ENCODE assay signal across 1 cellular context in the genomic region with DNA sequence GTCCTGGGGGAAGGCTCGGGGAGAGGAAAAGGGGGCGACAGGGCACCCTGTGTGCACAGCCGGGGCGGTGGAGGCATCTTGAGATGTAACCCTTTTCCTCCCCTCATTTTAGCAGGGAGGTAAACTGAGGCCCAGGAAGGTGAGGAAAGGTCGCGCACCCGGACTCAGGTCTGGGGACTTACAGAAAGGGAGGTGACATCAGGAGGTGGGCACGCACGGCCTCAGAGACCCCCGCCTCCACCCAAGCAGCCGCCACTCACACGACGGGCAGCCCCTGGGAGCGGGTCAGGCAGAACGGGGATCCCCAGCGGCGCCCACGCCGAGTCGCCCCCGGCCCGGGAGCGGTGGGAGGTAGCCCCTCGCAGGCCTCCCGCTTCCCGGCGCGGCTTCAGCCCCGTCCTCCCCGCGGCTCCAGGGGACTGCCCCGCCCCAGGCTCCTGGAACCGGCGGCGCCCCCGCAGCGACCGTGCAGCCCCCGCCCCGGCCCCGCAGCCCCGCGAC.
TF ChIP-seq lines count a peak whose summit lies in the region.

No MANE protein-coding gene starts in this region.

TF ChIP-seq in K562, 482 proteins besides CTCF, POLR2A, EP300 and RAD21:
- TF ChIP-seq SREBF2 (CRISPR knock-in tag; IDR thresholded peaks at IDR 0.05) (no peak), SIN3A (IDR thresholded peaks at IDR 0.05; ENCODE audit: borderline replicate concordance in 2 of 2, control insufficient read depth in 1 of 2, low read depth in 2 of 2, low read length in 2 of 2) (0 out of 4 replicates have a peak, but pooled peaks of 1 of the 2 experiments have one; percentile 5), ZFX (CRISPR knock-in tag; IDR thresholded peaks at IDR 0.05) (peak; percentile 44), RBFOX2 (IDR thresholded peaks at IDR 0.05; ENCODE audit: low read depth, low read length) (peak; percentile 20; the same call in 1 of the 2 replicates), HMGN3 (IDR thresholded peaks at IDR 0.05; ENCODE audit: borderline replicate concordance, extremely low read depth, insufficient read length, low read depth, low read length) (peak; percentile 14), FOXM1 (IDR thresholded peaks at IDR 0.05; ENCODE audit: low read depth) (no peak), FOXM1 (CRISPR knock-in tag; IDR thresholded peaks at IDR 0.05; ENCODE audit: low read depth) (no peak), BCOR (IDR thresholded peaks at IDR 0.05) (0 out of 2 replicates have a peak, but pooled peaks have one; percentile 24), LEF1 (IDR thresholded peaks at IDR 0.05) (no peak), PURB (CRISPR knock-in tag; IDR thresholded peaks at IDR 0.05; ENCODE audit: low read depth) (no peak), HIVEP1 (CRISPR knock-in tag; IDR thresholded peaks at IDR 0.05) (no peak), ZBTB1 (CRISPR knock-in tag; IDR thresholded peaks at IDR 0.05; ENCODE audit: borderline replicate concordance, low read depth) (no peak), ZFP1 (CRISPR knock-in tag; IDR thresholded peaks at IDR 0.05) (no peak), ETV5 (CRISPR knock-in tag; IDR thresholded peaks at IDR 0.05; ENCODE audit: low read depth) (no peak), RBBP5 (IDR thresholded peaks at IDR 0.05; ENCODE audit: borderline replicate concordance, insufficient read depth, low read length, poor library complexity, severe bottlenecking) (peak; percentile 59), FOXJ2 (tag; IDR thresholded peaks at IDR 0.05) (no peak), BCL6 (CRISPR knock-in tag; IDR thresholded peaks at IDR 0.05) (no peak), ZEB2 (IDR thresholded peaks at IDR 0.05) (no peak), HCFC1 (IDR thresholded peaks at IDR 0.05; ENCODE audit: low read depth, low read length) (no peak)
- TF ChIP-seq, protein P1, sequence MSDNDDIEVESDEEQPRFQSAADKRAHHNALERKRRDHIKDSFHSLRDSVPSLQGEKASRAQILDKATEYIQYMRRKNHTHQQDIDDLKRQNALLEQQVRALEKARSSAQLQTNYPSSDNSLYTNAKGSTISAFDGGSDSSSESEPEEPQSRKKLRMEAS (CRISPR knock-in tag; IDR thresholded peaks at IDR 0.05) = 0 out of 2 replicates have a peak, but pooled peaks have one; percentile 8
- TF ChIP-seq, protein P2, sequence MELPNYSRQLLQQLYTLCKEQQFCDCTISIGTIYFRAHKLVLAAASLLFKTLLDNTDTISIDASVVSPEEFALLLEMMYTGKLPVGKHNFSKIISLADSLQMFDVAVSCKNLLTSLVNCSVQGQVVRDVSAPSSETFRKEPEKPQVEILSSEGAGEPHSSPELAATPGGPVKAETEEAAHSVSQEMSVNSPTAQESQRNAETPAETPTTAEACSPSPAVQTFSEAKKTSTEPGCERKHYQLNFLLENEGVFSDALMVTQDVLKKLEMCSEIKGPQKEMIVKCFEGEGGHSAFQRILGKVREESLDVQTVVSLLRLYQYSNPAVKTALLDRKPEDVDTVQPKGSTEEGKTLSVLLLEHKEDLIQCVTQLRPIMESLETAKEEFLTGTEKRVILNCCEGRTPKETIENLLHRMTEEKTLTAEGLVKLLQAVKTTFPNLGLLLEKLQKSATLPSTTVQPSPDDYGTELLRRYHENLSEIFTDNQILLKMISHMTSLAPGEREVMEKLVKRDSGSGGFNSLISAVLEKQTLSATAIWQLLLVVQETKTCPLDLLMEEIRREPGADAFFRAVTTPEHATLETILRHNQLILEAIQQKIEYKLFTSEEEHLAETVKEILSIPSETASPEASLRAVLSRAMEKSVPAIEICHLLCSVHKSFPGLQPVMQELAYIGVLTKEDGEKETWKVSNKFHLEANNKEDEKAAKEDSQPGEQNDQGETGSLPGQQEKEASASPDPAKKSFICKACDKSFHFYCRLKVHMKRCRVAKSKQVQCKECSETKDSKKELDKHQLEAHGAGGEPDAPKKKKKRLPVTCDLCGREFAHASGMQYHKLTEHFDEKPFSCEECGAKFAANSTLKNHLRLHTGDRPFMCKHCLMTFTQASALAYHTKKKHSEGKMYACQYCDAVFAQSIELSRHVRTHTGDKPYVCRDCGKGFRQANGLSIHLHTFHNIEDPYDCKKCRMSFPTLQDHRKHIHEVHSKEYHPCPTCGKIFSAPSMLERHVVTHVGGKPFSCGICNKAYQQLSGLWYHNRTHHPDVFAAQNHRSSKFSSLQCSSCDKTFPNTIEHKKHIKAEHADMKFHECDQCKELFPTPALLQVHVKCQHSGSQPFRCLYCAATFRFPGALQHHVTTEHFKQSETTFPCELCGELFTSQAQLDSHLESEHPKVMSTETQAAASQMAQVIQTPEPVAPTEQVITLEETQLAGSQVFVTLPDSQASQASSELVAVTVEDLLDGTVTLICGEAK (IDR thresholded peaks at IDR 0.05) = 0 out of 2 replicates have a peak, but pooled peaks have one; percentile 39
- TF ChIP-seq, protein P2 (CRISPR knock-in tag; IDR thresholded peaks at IDR 0.05) = no peak
